8 cellular contexts compared by ENCODE assay signal in the genomic region with DNA sequence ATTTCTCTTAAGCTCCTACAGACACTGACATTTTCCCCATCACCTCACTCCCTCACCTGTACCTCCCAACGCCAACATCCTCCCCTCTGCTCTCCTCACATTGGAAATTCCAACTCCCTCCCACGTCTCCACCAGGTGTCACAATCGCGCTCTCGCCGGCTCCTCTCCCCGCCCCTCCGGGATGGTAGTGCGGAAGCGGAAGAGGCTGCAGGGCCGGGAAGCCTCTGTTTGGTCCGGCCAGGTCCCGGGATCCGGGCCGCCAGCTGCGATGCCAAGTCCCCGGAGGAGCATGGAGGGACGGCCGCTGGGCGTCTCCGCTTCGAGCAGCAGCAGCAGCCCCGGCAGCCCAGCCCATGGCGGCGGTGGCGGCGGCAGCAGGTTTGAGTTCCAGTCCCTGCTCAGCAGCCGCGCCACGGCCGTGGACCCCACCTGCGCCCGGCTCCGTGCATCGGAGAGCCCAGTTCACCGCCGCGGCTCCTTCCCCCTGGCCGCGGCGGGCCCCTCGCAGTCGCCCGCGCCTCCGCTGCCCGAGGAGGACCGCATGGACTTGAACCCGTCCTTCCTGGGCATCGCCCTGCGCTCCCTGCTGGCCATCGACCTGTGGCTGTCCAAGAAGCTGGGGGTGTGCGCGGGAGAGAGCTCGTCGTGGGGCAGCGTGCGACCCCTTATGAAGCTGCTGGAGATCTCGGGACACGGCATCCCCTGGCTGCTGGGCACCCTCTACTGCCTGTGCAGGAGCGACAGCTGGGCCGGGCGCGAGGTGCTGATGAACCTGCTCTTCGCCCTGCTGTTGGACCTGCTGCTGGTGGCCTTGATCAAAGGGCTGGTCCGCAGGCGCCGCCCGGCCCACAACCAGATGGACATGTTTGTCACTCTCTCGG. TPM values are rescaled to one million over a fixed set of nuclear protein-coding genes. Genes with fewer than 3 reads are reported as not detected.
DNase-seq lines count a peak whose midpoint lies in the region; ATAC-seq, FAIRE-seq and TF ChIP-seq lines count a peak whose summit lies in the region.

Gene PLPP6 (plus strand): TSS at position 187 of the 881 bp plus-strand sequence. CDS start 82 bp downstream, at position 269.

- TF ChIP-seq RAD21 in H1 (IDR thresholded peaks at IDR 0.05 in 1 of 2, conservative IDR thresholded peaks at IDR 0.05 in 1 of 2; ENCODE audit: low read depth in 2 of 2, low read length in 2 of 2): peak; percentile 53 to 61

- no peak for FAIRE-seq in H1 (lab: Jason Lieb, UNC)

- H3K9ac ChIP-seq in H1 (replicated peaks in 1 of 4; ENCODE audit: extremely low read depth in 1 of 4, low read depth in 3 of 4, low read length in 3 of 4) (peak within 1 kb of the TSS; percentile 40 to 82 (median 73)), mesendoderm (ENCODE audit: low read length) (peak within 1 kb of the TSS; percentile 67)

- H2BK5ac ChIP-seq in H1 (ENCODE audit: low read depth, low read length) (peak within 1 kb of the TSS; percentile 88; the same call in 1 of the 2 replicates), mesendoderm (ENCODE audit: low read length) (peak within 1 kb of the TSS; percentile 40)

- peaks cover 3% of the 10 kb centered on the region for H3K36me3 Mint-ChIP-seq in activated CD8-positive, alpha-beta memory T cell treated with anti-CD3 and anti-CD28 coated beads, Interleukin-2, amount 10 ng/mL, durations not matched to agents 7 days and 5 days

- peak within 1 kb of the TSS; percentile 51 for H4K5ac ChIP-seq in H1 (ENCODE audit: insufficient read length, low read depth, low read length)
- no peak within 1 kb of the TSS for H4K5ac ChIP-seq in mesendoderm (ENCODE audit: low read length)

- peak within 1 kb of the TSS; percentile 63 for H3K18ac ChIP-seq in H1 (ENCODE audit: extremely low read depth, low read length)
- H3K18ac ChIP-seq in mesendoderm (ENCODE audit: low read length): peak within 1 kb of the TSS; percentile 53

- peak in 1 of 2 experiments; percentile 17; a peak in 2 of 3 replicates for TF ChIP-seq EP300 in H1 (IDR thresholded peaks at IDR 0.05; ENCODE audit: borderline replicate concordance in 1 of 2, low read depth in 2 of 2, low read length in 2 of 2)

- peak within 1 kb of the TSS; percentile 46 to 84 (median 82) for H3K4me3 ChIP-seq in H1 (ENCODE audit: extremely low read depth in 1 of 4, insufficient read depth in 2 of 4, low read depth in 3 of 4, low read length in 4 of 4)
- peak within 1 kb of the TSS; percentile 67 for H3K4me3 ChIP-seq in mesendoderm (ENCODE audit: low read length)

- TF ChIP-seq POLR2A in H1 (IDR thresholded peaks at IDR 0.05; ENCODE audit: control extremely low read depth in 1 of 2, low read depth in 2 of 2, low read length in 2 of 2): peak; percentile 34 to 70

- H3K56ac ChIP-seq in H1 (replicated peaks; ENCODE audit: insufficient read length, low read depth, low read length): no peak within 1 kb of the TSS
- peak within 1 kb of the TSS; percentile 91 for H3K56ac ChIP-seq in mesendoderm (ENCODE audit: low read length)

- H3K23me2 ChIP-seq in H1 (ENCODE audit: low read depth, low read length): peaks cover 16% of the 10 kb centered on the region

- WGBS in H1 (ENCODE audit: extremely low coverage in 1 of 2, insufficient coverage in 1 of 2, insufficient read length in 1 of 2, insufficient replicate concordance in 2 of 2, low coverage in 1 of 2, low lambda C conversion rate in 2 of 2, missing lambda C conversion rate in 1 of 2), 2 experiments: 5% methylated on average over 66 of the region's 70 CpGs; no CpG with 5 or more reads in 1 of the 2 experiments
- no CpG with 5 or more reads among the region's 70 CpGs for WGBS in mesendoderm (ENCODE audit: extremely low coverage, insufficient coverage, low lambda C conversion rate)

- H3K27me3 Mint-ChIP-seq in activated CD8-positive, alpha-beta memory T cell treated with anti-CD3 and anti-CD28 coated beads, Interleukin-2, amount 10 ng/mL, durations not matched to agents 7 days and 5 days: peaks cover 7% of the 10 kb centered on the region

- H3K4me3 Mint-ChIP-seq in activated CD8-positive, alpha-beta memory T cell treated with anti-CD3 and anti-CD28 coated beads, Interleukin-2, amount 10 ng/mL, durations not matched to agents 7 days and 5 days: peak within 1 kb of the TSS; percentile 97

- H4K20me1 ChIP-seq in H1 (replicated peaks in 1 of 2; ENCODE audit: control insufficient read depth in 1 of 2, insufficient read depth in 2 of 2, low read length in 2 of 2): no peaks in the 10 kb centered on the region

- DNase-seq in COR-L47 (lab: John Stamatoyannopoulos, UW) (peak; percentile 91), NCI-H82 treated with DMSO at 0.1 percent for 48 hours (lab: John Stamatoyannopoulos, UW; ENCODE audit: unreplicated experiment) (peak; percentile 43), H1 (ENCODE audit: low read depth in 1 of 2, low spot score in 2 of 2) (peak; percentile 90 to 91), mesendoderm (peak; percentile 97)
- DNase-seq in activated CD8-positive, alpha-beta memory T cell treated with anti-CD3 and anti-CD28 coated beads, Interleukin-2, amount 10 ng/mL, durations not matched to agents 7 days and 5 days: peak; percentile 86
- peak; percentile 31 for DNase-seq in stimulated activated CD8-positive, alpha-beta memory T cell treated with anti-CD3 and anti-CD28 coated beads, Interleukin-15, amount 100 ng/mL, for 24 hours (ENCODE audit: low read depth)

- H2BK15ac ChIP-seq in H1 (ENCODE audit: low read length): no peak within 1 kb of the TSS; the same call in 1 of the 2 replicates
- H2BK15ac ChIP-seq in mesendoderm (replicated peaks; ENCODE audit: low read depth): no peak within 1 kb of the TSS

- ATAC-seq in GM19455 (IDR thresholded peaks at IDR 0.05; ENCODE audit: unreplicated experiment) (peak; percentile 78), HG03571 (IDR thresholded peaks at IDR 0.05; ENCODE audit: unreplicated experiment) (peak; percentile 93)
- peak; percentile 93 for ATAC-seq in activated CD8-positive, alpha-beta memory T cell treated with anti-CD3 and anti-CD28 coated beads, Interleukin-2, amount 10 ng/mL, durations not matched to agents 7 days and 5 days

- H3K79me2 ChIP-seq in H1 (ENCODE audit: control insufficient read depth in 1 of 2, insufficient read depth in 2 of 2, low read length in 2 of 2): peaks cover 3 to 9% of the 10 kb centered on the region in 2 experiments; a peak in 2 of 4 replicates
- no peaks in the 10 kb centered on the region for H3K79me2 ChIP-seq in mesendoderm (ENCODE audit: control insufficient read depth, insufficient read depth, low read length)

- no peak within 1 kb of the TSS for H2BK120ac ChIP-seq in H1 (replicated peaks; ENCODE audit: low read depth, low read length)
- no peak within 1 kb of the TSS for H2BK120ac ChIP-seq in mesendoderm (ENCODE audit: low read depth, low read length)

- H3K27me3 ChIP-seq in H1 (replicated peaks in 1 of 4; ENCODE audit: control insufficient read depth in 3 of 4, extremely low read depth in 1 of 4, insufficient read depth in 3 of 4, low read length in 3 of 4) (no peaks in the 10 kb centered on the region), mesendoderm (ENCODE audit: insufficient read depth, low read length, poor library complexity) (no peaks in the 10 kb centered on the region)

- peak; percentile 55 to 58 (median 56) for TF ChIP-seq CTCF in H1 (IDR thresholded peaks at IDR 0.05; ENCODE audit: control extremely low read depth in 1 of 3, insufficient read depth in 1 of 3, low read depth in 1 of 3, low read length in 3 of 3)

- no peak within 1 kb of the TSS for H2BK20ac ChIP-seq in H1 (ENCODE audit: low read length)

- CTCF ChIA-PET in activated CD8-positive, alpha-beta memory T cell treated with anti-CD3 and anti-CD28 coated beads, Interleukin-2, amount 10 ng/mL, durations not matched to agents 7 days and 5 days (lab: Charles Lee): interaction anchor here (0.6 to 1.4 kb wide), 8 partner anchors 9 to 1940 kb away, joined by 3 to 6 read pairs (median 3); partner anchors contain the start of genes AK3, CDC37L1 and RCL1
- CTCF ChIA-PET in H1 (lab: Charles Lee; ENCODE audit: partially characterized antibody): interaction anchor here (0.8 to 2.0 kb wide), 12 partner anchors 9 to 273 kb away, joined by 3 to 7 read pairs (median 3); partner anchors contain the start of gene AK3

- POLR2A ChIA-PET in H1 (lab: Charles Lee; ENCODE audit: partially characterized antibody): interaction anchor here (0.7 to 2.8 kb wide), 5 partner anchors 8 to 780 kb away, joined by 3 to 8 read pairs (median 6); partner anchors contain the start of genes AK3 and CDC37L1

- peaks cover 4 to 23% (median 9%) of the 10 kb centered on the region in 4 experiments for H3K4me1 ChIP-seq in H1 (replicated peaks in 1 of 4; ENCODE audit: control insufficient read depth in 3 of 4, insufficient read depth in 4 of 4, low read length in 3 of 4)
- peaks cover 8% of the 10 kb centered on the region for H3K4me1 ChIP-seq in mesendoderm (ENCODE audit: control insufficient read depth, low read depth, low read length)

- H2AFZ ChIP-seq in H1 (ENCODE audit: low read length): peak within 1 kb of the TSS; percentile 70

- no peaks in the 10 kb centered on the region for H3K9me3 Mint-ChIP-seq in activated CD8-positive, alpha-beta memory T cell treated with anti-CD3 and anti-CD28 coated beads, Interleukin-2, amount 10 ng/mL, durations not matched to agents 7 days and 5 days (ENCODE audit: low read depth)

- H3K27ac Mint-ChIP-seq in activated CD8-positive, alpha-beta memory T cell treated with anti-CD3 and anti-CD28 coated beads, Interleukin-2, amount 10 ng/mL, durations not matched to agents 7 days and 5 days: peak within 1 kb of the TSS; percentile 88

- H4K8ac ChIP-seq in H1 (ENCODE audit: extremely low read depth, insufficient read depth, low read length) (peak within 1 kb of the TSS; percentile 77), mesendoderm (ENCODE audit: low read depth, low read length) (peak within 1 kb of the TSS; percentile 57)

- H2AK5ac ChIP-seq in H1 (ENCODE audit: low read depth, low read length) (no peak within 1 kb of the TSS), mesendoderm (ENCODE audit: low read length) (no peak within 1 kb of the TSS)

- peaks cover 6% of the 10 kb centered on the region; the same call in 1 of the 2 replicates for H3K79me1 ChIP-seq in H1 (ENCODE audit: low read depth, low read length)
- H3K79me1 ChIP-seq in mesendoderm (ENCODE audit: low read length): peaks cover 3% of the 10 kb centered on the region

- H4K91ac ChIP-seq in H1 (replicated peaks; ENCODE audit: insufficient read length, low read length): peak within 1 kb of the TSS; percentile 1

- H3K23ac ChIP-seq in H1 (ENCODE audit: insufficient read length): no peak within 1 kb of the TSS
- no peak within 1 kb of the TSS for H3K23ac ChIP-seq in mesendoderm (ENCODE audit: low read length)

- H3K4me2 ChIP-seq in H1 (ENCODE audit: insufficient read depth in 1 of 2, low read depth in 2 of 2, low read length in 2 of 2) (peak within 1 kb of the TSS; percentile 94 to 95), mesendoderm (ENCODE audit: low read length) (peak within 1 kb of the TSS; percentile 73)

- H3K36me3 ChIP-seq in H1 (ENCODE audit: control insufficient read depth in 2 of 4, insufficient read depth in 4 of 4, low read length in 3 of 4) (no peaks in the 10 kb centered on the region), mesendoderm (ENCODE audit: control insufficient read depth, insufficient read depth, low read length) (no peaks in the 10 kb centered on the region)

- peak within 1 kb of the TSS; percentile 18; the same call in 1 of the 2 replicates for H2BK12ac ChIP-seq in H1 (ENCODE audit: low read depth, low read length)

- H3K14ac ChIP-seq in H1 (ENCODE audit: insufficient read length): no peak within 1 kb of the TSS

- no peaks in the 10 kb centered on the region for H3K9me3 ChIP-seq in H1 (ENCODE audit: insufficient read depth in 2 of 2, low read depth in 1 of 2, low read length in 1 of 2)

- H3K27ac ChIP-seq in H1 (ENCODE audit: low read depth, low read length): no peak within 1 kb of the TSS
- H3K27ac ChIP-seq in mesendoderm (ENCODE audit: low read depth, low read length): peak within 1 kb of the TSS; percentile 18

- H3K4ac ChIP-seq in H1 (replicated peaks; ENCODE audit: insufficient read length, low read depth, low read length) (no peak within 1 kb of the TSS), mesendoderm (ENCODE audit: low read depth, low read length) (peak within 1 kb of the TSS; percentile 8)

- peaks cover 51% of the 10 kb centered on the region for H3K4me1 Mint-ChIP-seq in activated CD8-positive, alpha-beta memory T cell treated with anti-CD3 and anti-CD28 coated beads, Interleukin-2, amount 10 ng/mL, durations not matched to agents 7 days and 5 days

RNA-seq across cellular contexts. Expression of gene PLPP6, which starts in this region (rescaled TPM):
- total RNA-seq in activated CD8-positive, alpha-beta memory T cell treated with anti-CD3 and anti-CD28 coated beads, Interleukin-2, amount 10 ng/mL, durations not matched to agents 7 days and 5 days: 10 to 100 TPM in 1 of 2 experiments, 1 to 10 TPM in 1; 9.3 to 10.2 TPM
- 12.0 and 13.3 TPM in 2 replicates for total RNA-seq in H1 (2021; fragmentation: NEBNext Ultra II Directional; extraction: Animal tissue kit (Norgen Biotek cat#: 25700))
- polyA plus RNA-seq in H1 (2011; rRNA removed): 11.8 and 13.0 TPM in 2 replicates
- 12.1 TPM for polyA plus RNA-seq in H1 (2011; cell fraction: cytosol; rRNA removed)
- polyA plus RNA-seq in H1 (2011; cell fraction: nucleus; rRNA removed): 12.1 TPM
- 8.9 to 11.4 TPM (median 9.3 TPM) in 4 replicates for polyA plus RNA-seq in H1 (2012, experiment 1 of 2)
- polyA plus RNA-seq in H1 (2012, experiment 2 of 2): 1.9 TPM
- polyA plus RNA-seq in H1 (2013, experiment 1 of 2): 14.2 TPM
- 17.0 TPM for polyA plus RNA-seq in H1 (2013, experiment 2 of 2)
- polyA minus RNA-seq in H1 (2011; rRNA and poly(A)+ RNA removed): 17.4 and 19.6 TPM in 2 replicates
- polyA minus RNA-seq in H1 (2011; cell fraction: cytosol; rRNA and poly(A)+ RNA removed): 10.4 TPM
- 19.6 TPM for polyA minus RNA-seq in H1 (2011; cell fraction: nucleus; rRNA and poly(A)+ RNA removed)
- 6.6 TPM for polyA plus RNA-seq in mesendoderm (2013, experiment 1 of 2)
- 6.4 TPM for polyA plus RNA-seq in mesendoderm (2013, experiment 2 of 2)

Comparison
In these comparisons a context has a peak if more than half of its experiments do, and no peak if none do; other contexts are left out.
1. DNase-seq: peak in every context shown above with its lines; median percentile 97 in mesendoderm; 91 in COR-L47; 90 in H1; 86 in activated CD8-positive, alpha-beta memory T cell treated with anti-CD3 and anti-CD28 coated beads, Interleukin-2, amount 10 ng/mL, durations not matched to agents 7 days and 5 days; 43 in NCI-H82 treated with DMSO at 0.1 percent for 48 hours; 31 in stimulated activated CD8-positive, alpha-beta memory T cell treated with anti-CD3 and anti-CD28 coated beads, Interleukin-15, amount 100 ng/mL, for 24 hours.